ENCODE assay signal across 1 cellular context in the genomic region with DNA sequence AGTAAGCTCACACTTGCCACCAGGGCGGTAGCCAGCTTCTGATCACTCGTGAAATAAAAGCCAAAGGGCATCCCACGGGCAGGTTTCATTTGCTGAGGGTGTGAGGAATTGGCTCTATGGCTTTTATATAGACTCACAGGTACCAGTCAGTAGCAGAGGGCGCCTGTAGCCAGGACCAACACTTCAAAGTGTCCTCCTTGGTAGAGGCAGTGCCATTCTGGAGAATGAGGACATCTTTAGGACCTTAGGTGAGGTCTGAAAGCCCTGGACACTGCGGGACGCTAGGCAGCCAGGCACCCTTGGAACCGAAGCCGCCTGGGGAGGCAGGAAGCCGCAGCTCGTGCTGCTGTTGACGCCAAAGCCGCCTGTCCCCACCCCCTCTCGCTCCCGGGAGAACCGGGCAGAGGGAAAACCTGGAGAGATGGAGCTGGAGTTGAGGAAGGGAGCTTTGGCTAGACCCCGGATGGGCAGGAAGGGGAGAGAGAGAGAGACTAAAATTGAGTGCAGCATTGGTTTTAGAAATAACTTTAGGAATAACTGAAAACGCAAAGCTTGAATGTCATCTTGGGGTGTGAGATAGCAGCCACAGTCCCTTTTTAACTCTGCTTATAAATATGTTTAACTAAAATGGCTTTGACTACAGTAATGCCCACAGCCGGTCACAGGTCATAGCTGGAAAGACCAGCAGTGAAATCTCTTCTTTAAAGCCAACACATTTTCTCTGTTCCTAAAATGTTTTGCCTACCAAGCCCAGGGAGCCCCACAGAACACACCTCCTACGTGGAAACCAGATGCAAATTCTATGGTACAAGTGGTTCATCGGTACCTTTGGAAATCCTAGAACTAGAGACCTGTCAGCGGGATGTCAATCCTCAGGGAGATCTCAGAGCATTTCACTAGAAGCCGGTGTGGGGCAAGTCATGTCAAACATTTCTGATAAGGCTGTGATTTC.
A peak's percentile ranks its signal among the peaks of the same experiment; 100 is the strongest.
TF ChIP-seq lines count a peak whose summit lies in the region.

No MANE protein-coding gene starts in this region.

TF ChIP-seq in K562, 482 proteins besides CTCF, POLR2A, EP300 and RAD21 (continued from another document and continues in another):
- TF ChIP-seq, protein P1, sequence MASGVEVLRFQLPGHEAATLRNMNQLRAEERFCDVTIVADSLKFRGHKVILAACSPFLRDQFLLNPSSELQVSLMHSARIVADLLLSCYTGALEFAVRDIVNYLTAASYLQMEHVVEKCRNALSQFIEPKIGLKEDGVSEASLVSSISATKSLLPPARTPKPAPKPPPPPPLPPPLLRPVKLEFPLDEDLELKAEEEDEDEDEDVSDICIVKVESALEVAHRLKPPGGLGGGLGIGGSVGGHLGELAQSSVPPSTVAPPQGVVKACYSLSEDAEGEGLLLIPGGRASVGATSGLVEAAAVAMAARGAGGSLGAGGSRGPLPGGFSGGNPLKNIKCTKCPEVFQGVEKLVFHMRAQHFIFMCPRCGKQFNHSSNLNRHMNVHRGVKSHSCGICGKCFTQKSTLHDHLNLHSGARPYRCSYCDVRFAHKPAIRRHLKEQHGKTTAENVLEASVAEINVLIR (CRISPR knock-in tag; IDR thresholded peaks at IDR 0.05), result peak; percentile 49; the same call in 1 of the 2 replicates
- TF ChIP-seq AFF1 (IDR thresholded peaks at IDR 0.05; ENCODE audit: low read depth in 1 of 2, partially characterized antibody in 2 of 2) (peak in 1 of 2 experiments; percentile 18), MTA2 (IDR thresholded peaks at IDR 0.05; ENCODE audit: low read depth) (no peak), ZNF23 (CRISPR knock-in tag; IDR thresholded peaks at IDR 0.05) (no peak), ZBTB1 (CRISPR knock-in tag; IDR thresholded peaks at IDR 0.05; ENCODE audit: borderline replicate concordance, low read depth) (peak; percentile 72; the same call in 1 of the 2 replicates), ZNF124 (CRISPR knock-in tag; IDR thresholded peaks at IDR 0.05) (no peak), KLF10 (CRISPR knock-in tag; IDR thresholded peaks at IDR 0.05) (no peak), FOXJ2 (tag; IDR thresholded peaks at IDR 0.05) (peak; percentile 71), IRF1 (CRISPR knock-in tag; IDR thresholded peaks at IDR 0.05; ENCODE audit: borderline replicate concordance) (no peak), ZBTB9 (CRISPR knock-in tag; IDR thresholded peaks at IDR 0.05) (0 out of 2 replicates have a peak, but pooled peaks have one; percentile 48), L3MBTL2 (IDR thresholded peaks at IDR 0.05) (peak; percentile 100), PRPF4 (IDR thresholded peaks at IDR 0.05; ENCODE audit: insufficient read depth, low read depth, low read length, poor library complexity, severe bottlenecking) (no peak), PHF20 (IDR thresholded peaks at IDR 0.05; ENCODE audit: partially characterized antibody) (peak; percentile 40), ZBED1 (IDR thresholded peaks at IDR 0.05) (no peak), ESRRA (IDR thresholded peaks at IDR 0.05; ENCODE audit: borderline replicate concordance, low read depth) (peak; percentile 54; the same call in 1 of the 2 replicates), ESRRB (CRISPR knock-in tag; IDR thresholded peaks at IDR 0.05; ENCODE audit: borderline replicate concordance) (no peak), RAD51 (IDR thresholded peaks at IDR 0.05; ENCODE audit: borderline replicate concordance, low read depth) (no peak), EGR1 (conservative IDR thresholded peaks at IDR 0.05) (peak; percentile 64)
- TF ChIP-seq, protein P2, sequence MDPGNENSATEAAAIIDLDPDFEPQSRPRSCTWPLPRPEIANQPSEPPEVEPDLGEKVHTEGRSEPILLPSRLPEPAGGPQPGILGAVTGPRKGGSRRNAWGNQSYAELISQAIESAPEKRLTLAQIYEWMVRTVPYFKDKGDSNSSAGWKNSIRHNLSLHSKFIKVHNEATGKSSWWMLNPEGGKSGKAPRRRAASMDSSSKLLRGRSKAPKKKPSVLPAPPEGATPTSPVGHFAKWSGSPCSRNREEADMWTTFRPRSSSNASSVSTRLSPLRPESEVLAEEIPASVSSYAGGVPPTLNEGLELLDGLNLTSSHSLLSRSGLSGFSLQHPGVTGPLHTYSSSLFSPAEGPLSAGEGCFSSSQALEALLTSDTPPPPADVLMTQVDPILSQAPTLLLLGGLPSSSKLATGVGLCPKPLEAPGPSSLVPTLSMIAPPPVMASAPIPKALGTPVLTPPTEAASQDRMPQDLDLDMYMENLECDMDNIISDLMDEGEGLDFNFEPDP (CRISPR knock-in tag; IDR thresholded peaks at IDR 0.05), result no peak
- TF ChIP-seq, protein P3, sequence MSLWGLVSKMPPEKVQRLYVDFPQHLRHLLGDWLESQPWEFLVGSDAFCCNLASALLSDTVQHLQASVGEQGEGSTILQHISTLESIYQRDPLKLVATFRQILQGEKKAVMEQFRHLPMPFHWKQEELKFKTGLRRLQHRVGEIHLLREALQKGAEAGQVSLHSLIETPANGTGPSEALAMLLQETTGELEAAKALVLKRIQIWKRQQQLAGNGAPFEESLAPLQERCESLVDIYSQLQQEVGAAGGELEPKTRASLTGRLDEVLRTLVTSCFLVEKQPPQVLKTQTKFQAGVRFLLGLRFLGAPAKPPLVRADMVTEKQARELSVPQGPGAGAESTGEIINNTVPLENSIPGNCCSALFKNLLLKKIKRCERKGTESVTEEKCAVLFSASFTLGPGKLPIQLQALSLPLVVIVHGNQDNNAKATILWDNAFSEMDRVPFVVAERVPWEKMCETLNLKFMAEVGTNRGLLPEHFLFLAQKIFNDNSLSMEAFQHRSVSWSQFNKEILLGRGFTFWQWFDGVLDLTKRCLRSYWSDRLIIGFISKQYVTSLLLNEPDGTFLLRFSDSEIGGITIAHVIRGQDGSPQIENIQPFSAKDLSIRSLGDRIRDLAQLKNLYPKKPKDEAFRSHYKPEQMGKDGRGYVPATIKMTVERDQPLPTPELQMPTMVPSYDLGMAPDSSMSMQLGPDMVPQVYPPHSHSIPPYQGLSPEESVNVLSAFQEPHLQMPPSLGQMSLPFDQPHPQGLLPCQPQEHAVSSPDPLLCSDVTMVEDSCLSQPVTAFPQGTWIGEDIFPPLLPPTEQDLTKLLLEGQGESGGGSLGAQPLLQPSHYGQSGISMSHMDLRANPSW (CRISPR knock-in tag; IDR thresholded peaks at IDR 0.05), result no peak
- TF ChIP-seq, protein P4, sequence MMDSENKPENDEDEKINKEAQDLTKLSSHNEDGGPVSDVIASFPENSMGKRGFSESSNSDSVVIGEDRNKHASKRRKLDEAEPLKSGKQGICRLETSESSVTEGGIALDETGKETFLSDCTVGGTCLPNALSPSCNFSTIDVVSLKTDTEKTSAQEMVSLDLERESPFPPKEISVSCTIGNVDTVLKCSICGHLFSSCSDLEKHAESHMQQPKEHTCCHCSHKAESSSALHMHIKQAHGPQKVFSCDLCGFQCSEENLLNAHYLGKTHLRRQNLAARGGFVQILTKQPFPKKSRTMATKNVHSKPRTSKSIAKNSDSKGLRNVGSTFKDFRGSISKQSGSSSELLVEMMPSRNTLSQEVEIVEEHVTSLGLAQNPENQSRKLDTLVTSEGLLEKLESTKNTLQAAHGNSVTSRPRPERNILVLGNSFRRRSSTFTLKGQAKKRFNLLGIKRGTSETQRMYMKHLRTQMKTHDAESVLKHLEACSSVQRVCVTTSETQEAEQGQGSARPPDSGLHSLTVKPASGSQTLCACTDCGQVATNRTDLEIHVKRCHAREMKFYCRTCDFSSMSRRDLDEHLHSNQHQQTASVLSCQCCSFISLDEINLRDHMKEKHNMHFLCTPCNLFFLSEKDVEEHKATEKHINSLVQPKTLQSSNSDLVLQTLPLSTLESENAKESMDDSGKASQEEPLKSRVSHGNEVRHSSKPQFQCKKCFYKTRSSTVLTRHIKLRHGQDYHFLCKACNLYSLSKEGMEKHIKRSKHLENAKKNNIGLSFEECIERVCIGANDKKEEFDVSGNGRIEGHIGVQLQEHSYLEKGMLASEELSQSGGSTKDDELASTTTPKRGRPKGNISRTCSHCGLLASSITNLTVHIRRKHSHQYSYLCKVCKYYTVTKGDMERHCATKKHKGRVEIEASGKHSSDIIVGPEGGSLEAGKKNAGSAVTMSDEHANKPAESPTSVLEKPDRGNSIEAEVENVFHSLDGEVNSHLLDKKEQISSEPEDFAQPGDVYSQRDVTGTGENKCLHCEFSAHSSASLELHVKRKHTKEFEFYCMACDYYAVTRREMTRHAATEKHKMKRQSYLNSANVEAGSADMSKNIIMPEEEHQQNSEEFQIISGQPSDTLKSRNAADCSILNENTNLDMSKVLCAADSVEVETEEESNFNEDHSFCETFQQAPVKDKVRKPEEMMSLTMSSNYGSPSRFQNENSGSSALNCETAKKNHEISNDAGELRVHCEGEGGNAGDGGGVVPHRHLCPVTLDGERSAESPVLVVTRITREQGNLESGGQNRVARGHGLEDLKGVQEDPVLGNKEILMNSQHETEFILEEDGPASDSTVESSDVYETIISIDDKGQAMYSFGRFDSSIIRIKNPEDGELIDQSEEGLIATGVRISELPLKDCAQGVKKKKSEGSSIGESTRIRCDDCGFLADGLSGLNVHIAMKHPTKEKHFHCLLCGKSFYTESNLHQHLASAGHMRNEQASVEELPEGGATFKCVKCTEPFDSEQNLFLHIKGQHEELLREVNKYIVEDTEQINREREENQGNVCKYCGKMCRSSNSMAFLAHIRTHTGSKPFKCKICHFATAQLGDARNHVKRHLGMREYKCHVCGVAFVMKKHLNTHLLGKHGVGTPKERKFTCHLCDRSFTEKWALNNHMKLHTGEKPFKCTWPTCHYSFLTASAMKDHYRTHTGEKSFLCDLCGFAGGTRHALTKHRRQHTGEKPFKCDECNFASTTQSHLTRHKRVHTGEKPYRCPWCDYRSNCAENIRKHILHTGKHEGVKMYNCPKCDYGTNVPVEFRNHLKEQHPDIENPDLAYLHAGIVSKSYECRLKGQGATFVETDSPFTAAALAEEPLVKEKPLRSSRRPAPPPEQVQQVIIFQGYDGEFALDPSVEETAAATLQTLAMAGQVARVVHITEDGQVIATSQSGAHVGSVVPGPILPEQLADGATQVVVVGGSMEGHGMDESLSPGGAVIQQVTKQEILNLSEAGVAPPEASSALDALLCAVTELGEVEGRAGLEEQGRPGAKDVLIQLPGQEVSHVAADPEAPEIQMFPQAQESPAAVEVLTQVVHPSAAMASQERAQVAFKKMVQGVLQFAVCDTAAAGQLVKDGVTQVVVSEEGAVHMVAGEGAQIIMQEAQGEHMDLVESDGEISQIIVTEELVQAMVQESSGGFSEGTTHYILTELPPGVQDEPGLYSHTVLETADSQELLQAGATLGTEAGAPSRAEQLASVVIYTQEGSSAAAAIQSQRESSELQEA (IDR thresholded peaks at IDR 0.05; ENCODE audit: low read depth), result no peak
